Comparison of ENCODE assay signal across 33 cellular contexts in genomic region chr16:51012396-51012795, GRCh38.
"Had no signal": no experiment of that assay in that cellular context is flagged by ENCODE, and none has a peak within 500 bp of the region (broad histone marks: within the 10 kb centered on the region; RNA-seq: fewer than 3 reads in every experiment).

No MANE protein-coding gene starts in this region.

- H3K4me1 Mint-ChIP-seq: activated B cell treated with CpG ODN at 0.5 μM for 24 hours; activated CD4-positive, alpha-beta memory T cell treated with anti-CD3 and anti-CD28 coated beads, Interleukin-2, amount 10 ng/mL, durations not matched to agents 7 days and 5 days; activated CD8-positive, alpha-beta memory T cell treated with anti-CD3 and anti-CD28 coated beads, Interleukin-2, amount 10 ng/mL, durations not matched to agents 7 days and 5 days; activated naive CD8-positive, alpha-beta T cell treated with anti-CD3 and anti-CD28 coated beads for 36 hours; brain had no signal

- H3K27me3 Mint-ChIP-seq: activated B cell treated with CpG ODN at 0.5 μM for 24 hours; activated CD4-positive, alpha-beta memory T cell treated with anti-CD3 and anti-CD28 coated beads, Interleukin-2, amount 10 ng/mL, durations not matched to agents 7 days and 5 days; activated CD8-positive, alpha-beta memory T cell treated with anti-CD3 and anti-CD28 coated beads, Interleukin-2, amount 10 ng/mL, durations not matched to agents 7 days and 5 days had no signal

- H3K4me3 ChIP-seq: PC-9 had no signal

- H3K36me3 Mint-ChIP-seq: activated CD8-positive, alpha-beta memory T cell treated with anti-CD3 and anti-CD28 coated beads, Interleukin-2, amount 10 ng/mL, durations not matched to agents 7 days and 5 days; activated naive CD8-positive, alpha-beta T cell treated with anti-CD3 and anti-CD28 coated beads for 36 hours; brain had no signal

- H3K27ac ChIP-seq: PC-9, RWPE1, VCaP had no signal

- H2AFZ ChIP-seq: PC-9 had no signal

- H3K27ac Mint-ChIP-seq: activated B cell treated with CpG ODN at 0.5 μM for 24 hours; activated CD4-positive, alpha-beta memory T cell treated with anti-CD3 and anti-CD28 coated beads, Interleukin-2, amount 10 ng/mL, durations not matched to agents 7 days and 5 days; activated CD8-positive, alpha-beta memory T cell treated with anti-CD3 and anti-CD28 coated beads, Interleukin-2, amount 10 ng/mL, durations not matched to agents 7 days and 5 days; activated naive CD8-positive, alpha-beta T cell treated with anti-CD3 and anti-CD28 coated beads for 36 hours; brain had no signal

- DNase-seq: activated B cell treated with CpG ODN at 0.5 μM for 24 hours; activated CD4-positive, alpha-beta memory T cell treated with anti-CD3 and anti-CD28 coated beads, Interleukin-2, amount 10 ng/mL, durations not matched to agents 7 days and 5 days; activated CD4-positive, alpha-beta T cell treated with anti-CD3 and anti-CD28 coated beads for 4 hours; activated CD4-positive, CD25-positive, alpha-beta regulatory T cell treated with anti-CD3 and anti-CD28 coated beads, Interleukin-2, amount 50 U/mL, for 72 hours; activated CD8-positive, alpha-beta memory T cell treated with anti-CD3 and anti-CD28 coated beads for 24 hours; activated CD8-positive, alpha-beta memory T cell treated with anti-CD3 and anti-CD28 coated beads, Interleukin-2, amount 10 ng/mL, durations not matched to agents 7 days and 5 days; activated CD8-positive, alpha-beta memory T cell treated with anti-CD3 and anti-CD28 coated beads, Interleukin-2, amount 50 U/mL, for 48 hours; activated effector memory CD4-positive, alpha-beta T cell treated with anti-CD3 and anti-CD28 coated beads, Interleukin-2, amount 50 U/mL, for 16 hours; activated naive CD4-positive, alpha-beta T cell; activated naive CD4-positive, alpha-beta T cell treated with anti-CD3 and anti-CD28 coated beads, Interleukin-2, amount 50 U/mL, for 16 hours; activated naive CD8-positive, alpha-beta T cell treated with anti-CD3 and anti-CD28 coated beads for 36 hours; activated T-cell treated with anti-CD3 and anti-CD28 coated beads, Interleukin-2, amount 50 U/mL, for 48 hours; amniotic stem cell; aorta; caudate nucleus; cerebellar nuclear complex; NCI-H1105; NCI-H1417 treated with DMSO at 0.1 percent for 48 hours; NCI-H1930; NCI-H2081 treated with DMSO at 0.1 percent for 48 hours; NCI-H345; NCI-H524 treated with DMSO at 0.1 percent for 48 hours; PC-9; Right ventricle myocardium superior; SW 1271; T-helper 1 cell; T-helper 2 cell; T-helper 9 cell had no signal

- H3K4me3 Mint-ChIP-seq: activated B cell treated with CpG ODN at 0.5 μM for 24 hours; activated CD4-positive, alpha-beta memory T cell treated with anti-CD3 and anti-CD28 coated beads, Interleukin-2, amount 10 ng/mL, durations not matched to agents 7 days and 5 days; activated CD8-positive, alpha-beta memory T cell treated with anti-CD3 and anti-CD28 coated beads, Interleukin-2, amount 10 ng/mL, durations not matched to agents 7 days and 5 days; activated naive CD8-positive, alpha-beta T cell treated with anti-CD3 and anti-CD28 coated beads for 36 hours; brain had no signal

- H3K4me2 ChIP-seq: PC-9 had no signal

- FAIRE-seq: bronchial epithelial cell, RCC 7860 had no signal
